8 cellular contexts compared by ENCODE assay signal in genomic region chr10:132836832-132837540, GRCh38. TPM values are rescaled to one million over a fixed set of nuclear protein-coding genes. Genes with fewer than 3 reads are reported as not detected.
DNase-seq lines count a peak whose midpoint lies in the region; ATAC-seq and TF ChIP-seq lines count a peak whose summit lies in the region.

No MANE protein-coding gene starts in this region.

- H3K36me3 Mint-ChIP-seq in activated T-cell treated with anti-CD3 and anti-CD28 coated beads, Interleukin-2, amount 50 U/mL, for 72 hours (ENCODE audit: insufficient read depth in 2 of 2), result peaks cover under 1% of the 10 kb centered on the region in 2 donors

- H3K27ac Mint-ChIP-seq in activated T-cell treated with anti-CD3 and anti-CD28 coated beads, Interleukin-2, amount 50 U/mL, for 72 hours, result no peak overlapping the region

- TF ChIP-seq POLR2A in NB4 (IDR thresholded peaks at IDR 0.05; ENCODE audit: extremely low read depth, insufficient read length) (no peak), ovary (IDR thresholded peaks at IDR 0.05) (no peak)

- H3K27me3 Mint-ChIP-seq in activated T-cell treated with anti-CD3 and anti-CD28 coated beads, Interleukin-2, amount 50 U/mL, for 72 hours (ENCODE audit: low read depth), result no peaks in the 10 kb centered on the region

- peak; percentile 11 for DNase-seq in DMS79 treated with DMSO at 0.1 percent for 48 hours (lab: John Stamatoyannopoulos, UW)
- DNase-seq in DMS79 (lab: John Stamatoyannopoulos, UW), result no peak
- DNase-seq in NB4 (ENCODE audit: low read depth), result peak; percentile 62
- peak; percentile 31 to 53 for DNase-seq in activated T-cell treated with anti-CD3 and anti-CD28 coated beads, Interleukin-2, amount 50 U/mL, for 72 hours
- DNase-seq in globus pallidus (ENCODE audit: low spot score), result peak; percentile 39
- DNase-seq in ovary, result peak in 2 of 5 donors; percentile 39 to 58
- no peak for DNase-seq in NCI-H446 (lab: John Stamatoyannopoulos, UW)

- H3K9me3 Mint-ChIP-seq in activated T-cell treated with anti-CD3 and anti-CD28 coated beads, Interleukin-2, amount 50 U/mL, for 72 hours, result peaks cover under 1 to 3% of the 10 kb centered on the region in 2 donors

- H3K36me3 ChIP-seq in ovary, result no peaks in the 10 kb centered on the region

- H3K4me1 ChIP-seq in ovary (ENCODE audit: insufficient read depth), result no peaks in the 10 kb centered on the region

- peaks cover 4% of the 10 kb centered on the region for H3K4me1 Mint-ChIP-seq in activated T-cell treated with anti-CD3 and anti-CD28 coated beads, Interleukin-2, amount 50 U/mL, for 72 hours (ENCODE audit: low read depth)

- H3K27me3 ChIP-seq in ovary, result no peaks in the 10 kb centered on the region

- peaks cover 0 to 6% of the 10 kb centered on the region in 2 donors for H3K9me3 ChIP-seq in ovary

- ATAC-seq in activated T-cell treated with anti-CD3 and anti-CD28 coated beads, Interleukin-2, amount 50 U/mL, for 72 hours (replicated peaks in 1 of 2), result peak in 1 of 2 donors; percentile 36
- no peak for ATAC-seq in HG03442 (IDR thresholded peaks at IDR 0.05; ENCODE audit: unreplicated experiment)

- no peak overlapping the region for H3K4me3 Mint-ChIP-seq in activated T-cell treated with anti-CD3 and anti-CD28 coated beads, Interleukin-2, amount 50 U/mL, for 72 hours

- intact Hi-C loops in ovary (cut with DNase I), result loop anchor here in 3 of 4 donors (5.0 to 10.0 kb wide), 2 partner anchors 288 to 290 kb away; no protein-coding TSS in a partner anchor

- H3K27ac ChIP-seq in ovary, result no peak overlapping the region

- no peak for TF ChIP-seq EP300 in ovary (IDR thresholded peaks at IDR 0.05)

- TF ChIP-seq CTCF in NB4 (IDR thresholded peaks at IDR 0.05; ENCODE audit: low read depth, low read length) (peak; percentile 94), ovary (IDR thresholded peaks at IDR 0.05) (peak; percentile 35 to 71 (median 71))

- 37 to 43% (median 39%) methylated on average over 34 of the region's 34 CpGs for WGBS in ovary, 3 donors

- H3K4me3 ChIP-seq in NB4 (ENCODE audit: low read depth, low read length) (no peak overlapping the region), ovary (no peak overlapping the region)

RNA-seq across cellular contexts. Expression of gene NKX6-2, which starts 51.0 kb away (rescaled TPM):
- not detected for total RNA-seq in activated T-cell treated with anti-CD3 and anti-CD28 coated beads, Interleukin-2, amount 50 U/mL, for 72 hours
- not detected for total RNA-seq in ovary
- not detected for polyA plus RNA-seq in ovary

Comparison
In these comparisons a context has a peak if more than half of its experiments do, and no peak if none do; other contexts are left out.
1. DNase-seq: peak in DMS79 treated with DMSO at 0.1 percent for 48 hours (single experiment), NB4 (single experiment), activated T-cell treated with anti-CD3 and anti-CD28 coated beads, Interleukin-2, amount 50 U/mL, for 72 hours (2 of 2) and globus pallidus (single experiment); none in DMS79 (single experiment) and NCI-H446 (0 of 2).